In the genomic region with DNA sequence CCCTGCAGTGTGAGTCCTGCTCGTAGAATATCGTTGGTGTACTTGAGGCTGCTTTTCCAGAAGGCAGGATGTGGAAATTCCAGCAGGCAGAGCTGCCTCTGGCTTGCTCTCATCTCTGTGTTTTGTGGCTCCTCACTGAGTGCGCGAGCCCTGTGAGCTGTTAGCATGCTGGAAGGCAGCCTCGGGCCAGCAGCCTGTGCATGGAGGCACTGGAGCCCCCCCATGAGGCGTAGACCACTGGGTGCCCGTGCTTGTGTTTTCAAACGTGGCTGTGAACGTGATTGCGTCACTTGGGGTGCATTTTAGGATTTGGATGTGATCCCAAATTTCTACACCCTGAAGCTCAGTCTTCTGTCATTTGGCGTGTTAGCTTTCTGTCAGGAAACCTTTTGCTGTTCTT, we compare ENCODE assay signal across 16 cellular contexts. TPM values are rescaled to one million over a fixed set of nuclear protein-coding genes. Genes with fewer than 3 reads are reported as not detected.
DNase-seq lines count a peak whose midpoint lies in the region; ATAC-seq and TF ChIP-seq lines count a peak whose summit lies in the region.
"Had no signal": no experiment of that assay in that cellular context is flagged by ENCODE, and none has a peak within 500 bp of the region (broad histone marks: within the 10 kb centered on the region; RNA-seq: fewer than 3 reads in every experiment).

No MANE protein-coding gene starts in this region.

- no peaks in the 10 kb centered on the region for H3K9me3 Mint-ChIP-seq in GM23338
- H3K9me3 Mint-ChIP-seq in mesothelial cell of epicardium = no peaks in the 10 kb centered on the region
- no peaks in the 10 kb centered on the region for H3K9me3 Mint-ChIP-seq in CD4-positive, alpha-beta memory T cell

- DNase-seq in AG08396 (ENCODE audit: low spot score) (peak; percentile 49), GM23338 (ENCODE audit: low spot score) (no peak), cerebellar cortex (ENCODE audit: low spot score) (peak; percentile 60), mesothelial cell of epicardium (ENCODE audit: low spot score in 2 of 2, unreplicated experiment in 2 of 2) (no peak), OCI-M2 (lab: John Stamatoyannopoulos, UW; ENCODE audit: unreplicated experiment) (no peak)
- DNase-seq in CD4-positive, alpha-beta memory T cell = no peak
- DNase-seq: activated CD4-positive, alpha-beta T cell treated with anti-CD3 and anti-CD28 coated beads for 4 hours; activated gamma-delta T cell treated with Interleukin-2 at 50 U/mL for 16 hours; NCI-H1694 treated with DMSO at 0.1 percent for 48 hours; stimulated activated CD4-positive, alpha-beta T cell treated with anti-CD3 and anti-CD28 coated beads, Interleukin-2, amount 100 ng/mL, for 24 hours had no signal

- intact Hi-C loops in CD4-positive, alpha-beta memory T cell (cut with micrococcal nuclease) = no loop called here

- H3K27me3 Mint-ChIP-seq in GM23338 (ENCODE audit: insufficient read depth, low read depth, poor library complexity) (peaks cover 5% of the 10 kb centered on the region), mesothelial cell of epicardium (ENCODE audit: low read depth) (no peaks in the 10 kb centered on the region)
- H3K27me3 Mint-ChIP-seq in CD4-positive, alpha-beta memory T cell = no peaks in the 10 kb centered on the region

- H3K36me3 ChIP-seq in GM23338 (ENCODE audit: insufficient read depth) = peaks cover 17% of the 10 kb centered on the region; the same call in 1 of the 2 replicates
- peaks cover 24% of the 10 kb centered on the region for H3K36me3 ChIP-seq in CD4-positive, alpha-beta memory T cell (ENCODE audit: insufficient read depth, low read length)

- H3K4me1 Mint-ChIP-seq in GM23338 = peaks cover 23% of the 10 kb centered on the region
- H3K4me1 Mint-ChIP-seq in mesothelial cell of epicardium = peaks cover 34% of the 10 kb centered on the region
- peaks cover 22 to 46% (median 32%) of the 10 kb centered on the region in 4 donors for H3K4me1 Mint-ChIP-seq in CD4-positive, alpha-beta memory T cell

- CTCF ChIA-PET in CD4-positive, alpha-beta memory T cell (lab: Charles Lee; ENCODE audit: partially characterized antibody) = interaction anchor here (1.4 to 1.9 kb wide), 3 partner anchors 9 to 145 kb away, joined by 4 to 10 read pairs (median 7); a partner anchor contains a TSS

- no peak for ATAC-seq in GM23338
- ATAC-seq in GM19455 (IDR thresholded peaks at IDR 0.05; ENCODE audit: unreplicated experiment) = no peak
- no peak for ATAC-seq in HG03442 (IDR thresholded peaks at IDR 0.05; ENCODE audit: unreplicated experiment)

- POLR2A ChIA-PET in CD4-positive, alpha-beta memory T cell (lab: Charles Lee; ENCODE audit: partially characterized antibody) = no interaction called here

- 0 out of 2 replicates have a peak overlapping the region, but pooled peaks have one; percentile 69 for H3K27ac ChIP-seq in GM23338 (ENCODE audit: low read depth)
- no peak overlapping the region for H3K27ac ChIP-seq in CD4-positive, alpha-beta memory T cell (ENCODE audit: low read depth, low read length)
- H3K27ac ChIP-seq: coronary artery, parathyroid adenoma had no signal

- H4K20me1 ChIP-seq in GM23338 (replicated peaks; ENCODE audit: insufficient read depth) = peaks cover 24% of the 10 kb centered on the region

- no peaks in the 10 kb centered on the region for H3K9me2 ChIP-seq in GM23338 (ENCODE audit: insufficient read depth)

- H2AFZ ChIP-seq in GM23338 = no peak overlapping the region
- H2AFZ ChIP-seq: parathyroid adenoma had no signal

- H3K4me2 ChIP-seq in GM23338 = 0 out of 2 replicates have a peak overlapping the region, but pooled peaks have one; percentile 43

- TF ChIP-seq CTCF in GM23338 (conservative IDR thresholded peaks at IDR 0.05; ENCODE audit: low read depth in 2 of 2) = no peak
- TF ChIP-seq CTCF in mesothelial cell of epicardium (IDR thresholded peaks at IDR 0.05; ENCODE audit: unreplicated experiment) = no peak

- peaks cover 17% of the 10 kb centered on the region for H3K4me1 ChIP-seq in GM23338 (ENCODE audit: insufficient read depth)
- peaks cover 39% of the 10 kb centered on the region for H3K4me1 ChIP-seq in CD4-positive, alpha-beta memory T cell (ENCODE audit: insufficient read depth, low read length)

- no peaks in the 10 kb centered on the region for H3K9me3 ChIP-seq in CD4-positive, alpha-beta memory T cell (ENCODE audit: control insufficient read depth in 1 of 2, low read length in 2 of 2)
- H3K9me3 ChIP-seq: stomach had no signal

- peak overlapping the region; percentile 94; the same call in 1 of the 2 replicates for H3K4me3 ChIP-seq in GM23338
- H3K4me3 ChIP-seq in CD4-positive, alpha-beta memory T cell (ENCODE audit: low read length in 2 of 2) = no peak overlapping the region
- H3K4me3 ChIP-seq: coronary artery had no signal

- H3K79me2 ChIP-seq in GM23338 (replicated peaks; ENCODE audit: insufficient read depth) = peaks cover 42% of the 10 kb centered on the region

- peak overlapping the region; percentile 9; the same call in 1 of the 2 replicates for H3K27ac Mint-ChIP-seq in GM23338
- peak overlapping the region; percentile 52 for H3K27ac Mint-ChIP-seq in mesothelial cell of epicardium
- peak overlapping the region in 1 of 7 donors; percentile 66 for H3K27ac Mint-ChIP-seq in CD4-positive, alpha-beta memory T cell

- H3F3A ChIP-seq in GM23338 (replicated peaks; ENCODE audit: low read depth) = no peaks in the 10 kb centered on the region

- H3K4me3 Mint-ChIP-seq in GM23338 (0 out of 3 replicates have a peak overlapping the region, but pooled peaks have one; percentile 27), mesothelial cell of epicardium (no peak overlapping the region)
- H3K4me3 Mint-ChIP-seq in CD4-positive, alpha-beta memory T cell = peak overlapping the region in 3 of 8 donors; percentile 23 to 43 (median 33)

- H3K27me3 ChIP-seq in GM23338 (ENCODE audit: insufficient read depth) = no peaks in the 10 kb centered on the region
- H3K27me3 ChIP-seq in CD4-positive, alpha-beta memory T cell (ENCODE audit: insufficient read depth, low read length) = no peaks in the 10 kb centered on the region
- H3K27me3 ChIP-seq: stomach had no signal

- H3K36me3 Mint-ChIP-seq in GM23338 (ENCODE audit: low read depth) (peaks cover 51% of the 10 kb centered on the region), mesothelial cell of epicardium (peaks cover 26% of the 10 kb centered on the region)
- peaks cover 27 to 37% of the 10 kb centered on the region in 2 donors for H3K36me3 Mint-ChIP-seq in CD4-positive, alpha-beta memory T cell

TF ChIP-seq in GM23338, 12 proteins besides CTCF, POLR2A, EP300 and RAD21:
- TF ChIP-seq, protein P1, sequence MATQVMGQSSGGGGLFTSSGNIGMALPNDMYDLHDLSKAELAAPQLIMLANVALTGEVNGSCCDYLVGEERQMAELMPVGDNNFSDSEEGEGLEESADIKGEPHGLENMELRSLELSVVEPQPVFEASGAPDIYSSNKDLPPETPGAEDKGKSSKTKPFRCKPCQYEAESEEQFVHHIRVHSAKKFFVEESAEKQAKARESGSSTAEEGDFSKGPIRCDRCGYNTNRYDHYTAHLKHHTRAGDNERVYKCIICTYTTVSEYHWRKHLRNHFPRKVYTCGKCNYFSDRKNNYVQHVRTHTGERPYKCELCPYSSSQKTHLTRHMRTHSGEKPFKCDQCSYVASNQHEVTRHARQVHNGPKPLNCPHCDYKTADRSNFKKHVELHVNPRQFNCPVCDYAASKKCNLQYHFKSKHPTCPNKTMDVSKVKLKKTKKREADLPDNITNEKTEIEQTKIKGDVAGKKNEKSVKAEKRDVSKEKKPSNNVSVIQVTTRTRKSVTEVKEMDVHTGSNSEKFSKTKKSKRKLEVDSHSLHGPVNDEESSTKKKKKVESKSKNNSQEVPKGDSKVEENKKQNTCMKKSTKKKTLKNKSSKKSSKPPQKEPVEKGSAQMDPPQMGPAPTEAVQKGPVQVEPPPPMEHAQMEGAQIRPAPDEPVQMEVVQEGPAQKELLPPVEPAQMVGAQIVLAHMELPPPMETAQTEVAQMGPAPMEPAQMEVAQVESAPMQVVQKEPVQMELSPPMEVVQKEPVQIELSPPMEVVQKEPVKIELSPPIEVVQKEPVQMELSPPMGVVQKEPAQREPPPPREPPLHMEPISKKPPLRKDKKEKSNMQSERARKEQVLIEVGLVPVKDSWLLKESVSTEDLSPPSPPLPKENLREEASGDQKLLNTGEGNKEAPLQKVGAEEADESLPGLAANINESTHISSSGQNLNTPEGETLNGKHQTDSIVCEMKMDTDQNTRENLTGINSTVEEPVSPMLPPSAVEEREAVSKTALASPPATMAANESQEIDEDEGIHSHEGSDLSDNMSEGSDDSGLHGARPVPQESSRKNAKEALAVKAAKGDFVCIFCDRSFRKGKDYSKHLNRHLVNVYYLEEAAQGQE (IDR thresholded peaks at IDR 0.05; ENCODE audit: unreplicated experiment) = no peak
- TF ChIP-seq EZH2 (IDR thresholded peaks at IDR 0.05; ENCODE audit: low read depth, unreplicated experiment) (no peak), ZNF114 (CRISPR knock-in tag; IDR thresholded peaks at IDR 0.05) (no peak), STAT1 (IDR thresholded peaks at IDR 0.05; ENCODE audit: unreplicated experiment) (no peak)

RNA-seq across cellular contexts. Expression of a gene that starts 3.2 kb away (rescaled TPM):
- total RNA-seq in GM23338 (2014; rRNA removed; shearing (Covaris generic)) = 47.7 and 56.6 TPM in 2 replicates
- polyA plus RNA-seq in GM23338 (2016; fragmentation: Nextera tagmentation; extraction: Ambion mirVana) = 37.0 and 38.1 TPM in 2 replicates
- 42.3 to 43.5 TPM (median 42.5 TPM) in 3 replicates for total RNA-seq in mesothelial cell of epicardium
- 10 to 100 TPM; 30.3 to 32.7 TPM for total RNA-seq in CD4-positive, alpha-beta memory T cell
- polyA plus RNA-seq in CD4-positive, alpha-beta memory T cell = 10 to 100 TPM; 14.6 to 16.5 TPM

RNA-seq across cellular contexts. Expression of a gene that starts 25.3 kb away (rescaled TPM):
- not detected in 2 replicates for total RNA-seq in GM23338 (2014; rRNA removed; shearing (Covaris generic))
- not detected in 2 replicates for polyA plus RNA-seq in GM23338 (2016; fragmentation: Nextera tagmentation; extraction: Ambion mirVana)
- 61.4 to 122 TPM (median 69.3 TPM) in 3 replicates for total RNA-seq in mesothelial cell of epicardium
- 100 to 1,000 TPM; 102 to 106 TPM for total RNA-seq in CD4-positive, alpha-beta memory T cell
- not detected for polyA plus RNA-seq in CD4-positive, alpha-beta memory T cell
- total RNA-seq: liver, stomach had no signal
- polyA plus RNA-seq: liver, stomach had no signal

Comparison
In these comparisons a context has a peak if more than half of its experiments do, and no peak if none do; other contexts are left out.
1. DNase-seq: peak in AG08396 (single experiment) and cerebellar cortex (single experiment); none in GM23338 (single experiment), mesothelial cell of epicardium (0 of 2), CD4-positive, alpha-beta memory T cell (0 of 5) and OCI-M2 (single experiment).
2. RNA of a gene that starts 25.3 kb away (total RNA-seq): 102 to 106 TPM in CD4-positive, alpha-beta memory T cell and 61.4 to 122 TPM in mesothelial cell of epicardium; not detected in GM23338; every median in the first group is over 10 times any median in the second.